9 cellular contexts compared by ENCODE assay signal in genomic region chr2:174493549-174494331, GRCh38. TPM values are rescaled to one million over a fixed set of nuclear protein-coding genes. Genes with fewer than 3 reads are reported as not detected.
DNase-seq lines count a peak whose midpoint lies in the region; ATAC-seq and TF ChIP-seq lines count a peak whose summit lies in the region.
"Had no signal": no experiment of that assay in that cellular context is flagged by ENCODE, and none has a peak within 500 bp of the region (broad histone marks: within the 10 kb centered on the region; RNA-seq: fewer than 3 reads in every experiment).

No MANE protein-coding gene starts in this region.

- H3K36me3 ChIP-seq in effector memory CD4-positive, alpha-beta T cell (ENCODE audit: control insufficient read depth, insufficient read depth, low read length) = no peaks in the 10 kb centered on the region

- H3K4me3 ChIP-seq in GM12864 (ENCODE audit: low read depth, low read length) = peak overlapping the region; percentile 37
- H3K4me3 ChIP-seq in effector memory CD4-positive, alpha-beta T cell (ENCODE audit: insufficient read depth, low read depth, low read length, poor library complexity, severe bottlenecking) = peak overlapping the region; percentile 41

- DNase-seq in GM12864 (ENCODE audit: low read depth) (no peak), NCI-H226 (no peak), cerebellum (ENCODE audit: low spot score) (no peak), SW 1271 (lab: John Stamatoyannopoulos, UW) (no peak), inferior parietal cortex (ENCODE audit: extremely low spot score) (no peak)
- no peak for DNase-seq in effector memory CD4-positive, alpha-beta T cell
- DNase-seq: NCI-H2029 treated with DMSO at 0.1 percent for 48 hours had no signal

- peak; percentile 46 for ATAC-seq in GM21390 (IDR thresholded peaks at IDR 0.05; ENCODE audit: unreplicated experiment)
- peak; percentile 32 for ATAC-seq in HG03442 (IDR thresholded peaks at IDR 0.05; ENCODE audit: unreplicated experiment)

- H3K9me3 ChIP-seq in effector memory CD4-positive, alpha-beta T cell (ENCODE audit: control insufficient read depth, low read length) = no peaks in the 10 kb centered on the region

- TF ChIP-seq CTCF in GM12864 (IDR thresholded peaks at IDR 0.05; ENCODE audit: low read depth, low read length, missing control alignments) = no peak

- H3K27ac ChIP-seq in effector memory CD4-positive, alpha-beta T cell (ENCODE audit: insufficient read depth, low read length, poor library complexity, severe bottlenecking) = peak overlapping the region; percentile 71

- H3K4me1 ChIP-seq in effector memory CD4-positive, alpha-beta T cell (ENCODE audit: control insufficient read depth, insufficient read depth, low read length, poor library complexity, severe bottlenecking) = peaks cover 43% of the 10 kb centered on the region

- H3K27me3 ChIP-seq in effector memory CD4-positive, alpha-beta T cell (replicated peaks; ENCODE audit: control insufficient read depth, insufficient read depth, low read length, poor library complexity, severe bottlenecking) = no peaks in the 10 kb centered on the region

RNA-seq across cellular contexts. Expression of gene GPR155, which starts 6.9 kb away (rescaled TPM):
- 13.5 TPM for total RNA-seq in cerebellum
